Comparison of ENCODE assay signal across 8 cellular contexts in the genomic region with DNA sequence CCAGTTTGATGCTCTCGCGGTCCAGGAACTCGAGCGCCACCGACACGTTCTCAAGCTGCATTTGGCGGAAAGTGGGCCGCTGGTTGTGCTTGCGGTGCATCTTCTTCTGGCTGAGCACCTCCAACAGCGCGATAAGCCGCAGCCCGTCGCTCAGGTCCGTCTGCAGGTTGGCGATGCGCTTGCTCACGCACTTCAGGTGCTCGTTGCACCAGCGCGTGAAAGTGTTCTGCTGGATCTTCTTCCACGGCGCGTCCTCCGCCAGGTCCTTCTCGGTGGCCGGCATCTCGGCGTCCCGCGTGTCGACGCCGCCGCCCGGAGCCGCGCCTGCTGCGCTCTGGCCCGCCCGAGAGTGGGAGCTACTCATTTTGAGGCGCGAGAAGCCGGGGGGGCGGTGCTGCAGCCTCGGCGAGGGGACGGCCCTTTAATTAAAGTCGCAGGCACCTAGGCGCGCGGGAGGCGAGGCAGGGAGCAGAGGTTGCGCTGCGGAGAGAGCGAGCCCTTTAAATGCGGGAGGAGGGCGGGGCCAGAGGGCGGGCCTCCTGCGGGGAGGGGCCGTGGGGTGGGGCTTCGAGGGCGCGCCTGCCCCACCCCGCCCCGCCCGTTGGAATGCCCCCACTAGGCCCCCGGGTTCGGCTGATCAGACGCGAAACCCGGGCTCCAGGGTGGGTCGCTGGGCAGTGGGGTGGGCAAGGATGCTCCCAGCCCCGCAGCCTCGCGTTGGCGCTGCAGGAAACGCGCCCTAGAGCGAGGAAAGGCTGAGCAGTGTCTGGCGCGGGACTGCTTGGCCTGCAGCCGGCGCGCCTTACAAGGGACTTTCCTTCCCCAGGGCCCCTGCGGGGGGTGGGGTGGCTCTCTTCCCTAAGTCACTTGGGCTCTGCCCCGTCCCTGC. TPM values are rescaled to one million over a fixed set of nuclear protein-coding genes. Genes with fewer than 3 reads are reported as not detected.
DNase-seq lines count a peak whose midpoint lies in the region; ATAC-seq, FAIRE-seq and TF ChIP-seq lines count a peak whose summit lies in the region.

No MANE protein-coding gene starts in this region.

- H3K4me3 ChIP-seq in CD8-positive, alpha-beta T cell (ENCODE audit: low read depth, low read length) = peak overlapping the region; percentile 81
- peak overlapping the region; percentile 19 for H3K4me3 ChIP-seq in mucosa of descending colon

- peaks cover 21% of the 10 kb centered on the region for H3K4me1 Mint-ChIP-seq in CD8-positive, alpha-beta T cell (ENCODE audit: low read depth)

- H3K27ac Mint-ChIP-seq in CD8-positive, alpha-beta T cell = peak overlapping the region; percentile 83

- peak overlapping the region; percentile 83 for H3K4me3 Mint-ChIP-seq in CD8-positive, alpha-beta T cell

- H3K27me3 ChIP-seq in CD8-positive, alpha-beta T cell (ENCODE audit: insufficient read depth, low read length) = no peaks in the 10 kb centered on the region

- H3K27ac ChIP-seq in CD8-positive, alpha-beta T cell (ENCODE audit: low read depth, low read length) = peak overlapping the region; percentile 95

- ATAC-seq in CD8-positive, alpha-beta T cell = peak; percentile 59
- peak; percentile 53 for ATAC-seq in GM21360 (IDR thresholded peaks at IDR 0.05; ENCODE audit: unreplicated experiment)
- peak; percentile 81 for ATAC-seq in mucosa of descending colon

- peaks cover 48% of the 10 kb centered on the region for H3K4me1 ChIP-seq in CD8-positive, alpha-beta T cell (ENCODE audit: insufficient read depth, low read length)
- no peaks in the 10 kb centered on the region for H3K4me1 ChIP-seq in mucosa of descending colon (ENCODE audit: low read depth)

- no peaks in the 10 kb centered on the region for H3K27me3 Mint-ChIP-seq in CD8-positive, alpha-beta T cell (ENCODE audit: low read depth)

- POLR2A ChIA-PET in CD8-positive, alpha-beta T cell (lab: Charles Lee) = interaction anchor here (0.7 to 1.8 kb wide), 15 partner anchors 9 to 400 kb away, joined by 3 to 11 read pairs (median 4); a partner anchor contains a TSS

- TF ChIP-seq CTCF in CD8-positive, alpha-beta T cell (IDR thresholded peaks at IDR 0.05) = no peak
- no peak for TF ChIP-seq CTCF in mucosa of descending colon (IDR thresholded peaks at IDR 0.05)

- H3K36me3 ChIP-seq in CD8-positive, alpha-beta T cell (ENCODE audit: insufficient read depth, low read length) = peaks cover 23% of the 10 kb centered on the region
- no peaks in the 10 kb centered on the region for H3K36me3 ChIP-seq in mucosa of descending colon (ENCODE audit: low read depth)

- H3K9me3 Mint-ChIP-seq in CD8-positive, alpha-beta T cell = no peaks in the 10 kb centered on the region

- H3K36me3 Mint-ChIP-seq in CD8-positive, alpha-beta T cell = peaks cover 24% of the 10 kb centered on the region

- no peaks in the 10 kb centered on the region for H3K9me3 ChIP-seq in CD8-positive, alpha-beta T cell (ENCODE audit: low read length)
- no peaks in the 10 kb centered on the region for H3K9me3 ChIP-seq in mucosa of descending colon

- CTCF ChIA-PET in CD8-positive, alpha-beta T cell (lab: Charles Lee) = no interaction called here

- intact Hi-C loops in CD8-positive, alpha-beta T cell (cut with DNase I, micrococcal nuclease) = loop anchor here (2.0 to 10.0 kb wide), 3 partner anchors 274 to 400 kb away; a partner anchor contains a TSS
- intact Hi-C loops in mucosa of descending colon (cut with DNase I, micrococcal nuclease) = no loop called here

- DNase-seq in CD8-positive, alpha-beta T cell = peak; percentile 83 to 94 (median 89)
- peak; percentile 37 for DNase-seq in HTR-8/SVneo (ENCODE audit: insufficient read length, low spot score)
- peak; percentile 81 for DNase-seq in NOMO-1 treated with dmso at 0.1 percent for 144 hours (lab: John Stamatoyannopoulos, UW; ENCODE audit: unreplicated experiment)
- peak; percentile 89 for DNase-seq in activated CD8-positive, alpha-beta memory T cell treated with anti-CD3 and anti-CD28 coated beads, Interleukin-2, amount 50 U/mL, for 4 hours
- DNase-seq in epidermal melanocyte (ENCODE audit: insufficient read length, low spot score) = peak; percentile 79
- peak; percentile 87 to 96 (median 89) for DNase-seq in mucosa of descending colon
- DNase-seq in stimulated activated CD8-positive, alpha-beta memory T cell treated with anti-CD3 and anti-CD28 coated beads, Interleukin-2, amount 100 ng/mL, for 48 hours (ENCODE audit: low read depth in 2 of 2) = peak; percentile 84 to 88

- no peak for FAIRE-seq in HTR-8/SVneo (lab: Jason Lieb, UNC)

RNA-seq across cellular contexts. Expression of a gene that starts 3.3 kb away (rescaled TPM):
- total RNA-seq in CD8-positive, alpha-beta T cell = 1,000 to 10,000 TPM; 1,274 to 1,333 TPM
- 1,000 to 10,000 TPM in 1 of 3 donors, 100 to 1,000 TPM in 2; 164 to 4,590 (median 513) TPM for total RNA-seq in mucosa of descending colon

RNA-seq across cellular contexts. Expression of a gene that starts 8.0 kb away (rescaled TPM):
- 100 to 1,000 TPM; 176 TPM for total RNA-seq in CD8-positive, alpha-beta T cell
- 10 to 100 TPM; 32.3 to 73.0 (median 41.0) TPM for total RNA-seq in mucosa of descending colon

RNA-seq across cellular contexts. Expression of a gene that starts 27.1 kb away (rescaled TPM):
- total RNA-seq in CD8-positive, alpha-beta T cell = 1,000 to 10,000 TPM; 6,105 to 6,263 TPM
- 1,000 to 10,000 TPM; 2,179 to 2,606 (median 2,424) TPM for total RNA-seq in mucosa of descending colon

RNA-seq across cellular contexts. Expression of a gene that starts 37.9 kb away (rescaled TPM):
- 10 to 100 TPM; 19.3 to 19.7 TPM for total RNA-seq in CD8-positive, alpha-beta T cell
- total RNA-seq in mucosa of descending colon = 10 to 100 TPM; 18.1 to 30.8 (median 25.6) TPM

RNA-seq across cellular contexts. Expression of a gene that starts 40.2 kb away (rescaled TPM):
- total RNA-seq in CD8-positive, alpha-beta T cell = 10 to 100 TPM; 48.9 to 52.3 TPM
- 10 to 100 TPM; 38.2 to 44.7 (median 43.2) TPM for total RNA-seq in mucosa of descending colon

Comparison
In these comparisons a context has a peak if more than half of its experiments do, and no peak if none do; other contexts are left out.
1. Peak in every context shown above with its lines: DNase-seq, ATAC-seq, H3K4me3 ChIP-seq and H3K27ac ChIP-seq.
2. DNase-seq: peak in every context shown above with its lines; median percentile 89 in CD8-positive, alpha-beta T cell; 89 in activated CD8-positive, alpha-beta memory T cell treated with anti-CD3 and anti-CD28 coated beads, Interleukin-2, amount 50 U/mL, for 4 hours; 89 in mucosa of descending colon; 86 in stimulated activated CD8-positive, alpha-beta memory T cell treated with anti-CD3 and anti-CD28 coated beads, Interleukin-2, amount 100 ng/mL, for 48 hours; 81 in NOMO-1 treated with dmso at 0.1 percent for 144 hours; 79 in epidermal melanocyte; 37 in HTR-8/SVneo.
3. intact Hi-C loops: an anchor here in CD8-positive, alpha-beta T cell (2.0 to 10.0 kb wide); none called in mucosa of descending colon.